1 cellular context compared by ENCODE assay signal in genomic region chr3:173395412-173396181, GRCh38.
TF ChIP-seq lines count a peak whose summit lies in the region.

No MANE protein-coding gene starts in this region.

TF ChIP-seq in K562, 482 proteins besides CTCF, POLR2A, EP300 and RAD21 (continued from another document):
- peak; percentile 47; the same call in 1 of the 2 replicates for TF ChIP-seq VEZF1 (CRISPR knock-in tag; IDR thresholded peaks at IDR 0.05)
- TF ChIP-seq USF2 (CRISPR knock-in tag; IDR thresholded peaks at IDR 0.05): peak; percentile 67
- no peak for TF ChIP-seq KAT7 (CRISPR knock-in tag; IDR thresholded peaks at IDR 0.05; ENCODE audit: borderline replicate concordance)
- no peak for TF ChIP-seq HEY1 (CRISPR knock-in tag; IDR thresholded peaks at IDR 0.05; ENCODE audit: borderline replicate concordance)
- no peak for TF ChIP-seq ATF2 (CRISPR knock-in tag; IDR thresholded peaks at IDR 0.05)
- no peak for TF ChIP-seq ARHGAP35 (IDR thresholded peaks at IDR 0.05; ENCODE audit: partially characterized antibody)
- TF ChIP-seq ZNF263 (CRISPR knock-in tag; IDR thresholded peaks at IDR 0.05; ENCODE audit: borderline replicate concordance): peak; percentile 83; the same call in 1 of the 2 replicates
- 0 out of 2 replicates have a peak, but pooled peaks have one; percentile 35 for TF ChIP-seq RAD51 (IDR thresholded peaks at IDR 0.05; ENCODE audit: borderline replicate concordance, low read depth)
- peak; percentile 25; the same call in 1 of the 2 replicates for TF ChIP-seq BHLHE40 (IDR thresholded peaks at IDR 0.05; ENCODE audit: low read length)
- no peak for TF ChIP-seq SETDB1 (IDR thresholded peaks at IDR 0.05; ENCODE audit: low read length)
- peak; percentile 55 for TF ChIP-seq L3MBTL2 (IDR thresholded peaks at IDR 0.05)
- TF ChIP-seq E2F6 (IDR thresholded peaks at IDR 0.05; ENCODE audit: borderline replicate concordance in 1 of 2, extremely low read depth in 1 of 2, insufficient read depth in 1 of 2, insufficient read length in 1 of 2, low read depth in 1 of 2, low read length in 1 of 2, poor library complexity in 1 of 2, severe bottlenecking in 1 of 2): peak in 1 of 2 experiments; percentile 29
- TF ChIP-seq USF1 (CRISPR knock-in tag; IDR thresholded peaks at IDR 0.05): peak; percentile 65
- TF ChIP-seq HNRNPLL (IDR thresholded peaks at IDR 0.05; ENCODE audit: low read depth, low read length, poor library complexity, severe bottlenecking): peak; percentile 73
